Comparison of ENCODE assay signal across 1 cellular context in genomic region chr2:68747918-68748317, GRCh38.
TF ChIP-seq lines count a peak whose summit lies in the region.

No MANE protein-coding gene starts in this region.

TF ChIP-seq in HepG2, 621 proteins besides CTCF, POLR2A, EP300 and RAD21:
- TF ChIP-seq BATF2 (CRISPR knock-in tag; IDR thresholded peaks at IDR 0.05) (no peak), GPBP1L1 (CRISPR knock-in tag; IDR thresholded peaks at IDR 0.05) (no peak), FOXK1 (CRISPR knock-in tag; IDR thresholded peaks at IDR 0.05; ENCODE audit: borderline replicate concordance, low read depth) (no peak), ZNF841 (CRISPR knock-in tag; IDR thresholded peaks at IDR 0.05; ENCODE audit: borderline replicate concordance) (no peak), GLI4 (CRISPR knock-in tag; IDR thresholded peaks at IDR 0.05; ENCODE audit: borderline replicate concordance) (no peak), ZNF572 (CRISPR knock-in tag; IDR thresholded peaks at IDR 0.05) (no peak), ZNF597 (CRISPR knock-in tag; IDR thresholded peaks at IDR 0.05) (no peak), GPN1 (CRISPR knock-in tag; IDR thresholded peaks at IDR 0.05; ENCODE audit: borderline replicate concordance) (no peak), KMT2A (CRISPR knock-in tag; IDR thresholded peaks at IDR 0.05) (no peak)
